In the genomic region with DNA sequence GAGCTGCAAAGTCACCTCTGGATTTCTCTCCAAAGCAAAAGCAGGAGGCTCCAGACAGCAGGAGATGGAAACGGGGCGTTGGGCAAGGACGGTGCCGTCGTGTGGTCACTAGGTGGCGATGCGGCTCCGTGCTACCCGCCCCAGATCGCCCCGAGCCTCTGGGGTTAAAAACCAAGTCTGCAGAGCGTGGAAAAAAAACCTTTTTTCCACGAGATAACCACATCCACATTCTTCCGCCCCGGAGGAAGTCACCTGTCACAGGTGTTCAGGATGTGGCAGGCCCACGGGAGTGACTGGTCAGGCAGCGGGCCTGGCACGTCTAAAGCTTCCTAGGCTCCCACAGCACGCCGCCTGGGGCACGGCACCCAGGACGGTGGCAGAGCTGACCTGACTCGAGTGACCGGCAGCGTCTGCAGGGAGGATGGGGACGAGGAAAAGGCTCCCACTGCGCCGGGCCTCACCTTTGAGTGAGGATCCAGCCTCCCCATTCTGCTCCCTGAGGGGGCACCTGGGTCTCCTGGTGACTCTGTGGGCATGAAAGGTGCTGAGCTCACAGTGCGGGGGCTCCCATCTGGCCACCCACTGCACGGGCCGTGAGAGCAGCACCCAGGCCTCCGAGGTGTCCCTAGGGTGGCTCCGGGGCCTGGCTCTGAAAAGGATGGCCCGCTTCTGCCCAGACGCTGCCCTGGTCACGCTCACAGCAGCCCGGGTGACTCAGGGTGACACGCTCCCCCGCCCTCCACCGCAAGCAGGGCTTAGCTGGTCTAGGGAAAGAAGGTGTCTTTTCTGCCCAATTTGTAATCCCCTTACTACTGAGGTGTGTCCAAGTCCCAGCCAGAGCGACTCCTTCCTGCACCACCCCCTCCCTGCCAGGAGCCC, we compare ENCODE assay signal across 1 cellular context.
TF ChIP-seq lines count a peak whose summit lies in the region.

No MANE protein-coding gene starts in this region.

TF ChIP-seq in GM23338, 12 proteins besides CTCF, POLR2A, EP300 and RAD21 (continued from another document):
- TF ChIP-seq, protein P1, sequence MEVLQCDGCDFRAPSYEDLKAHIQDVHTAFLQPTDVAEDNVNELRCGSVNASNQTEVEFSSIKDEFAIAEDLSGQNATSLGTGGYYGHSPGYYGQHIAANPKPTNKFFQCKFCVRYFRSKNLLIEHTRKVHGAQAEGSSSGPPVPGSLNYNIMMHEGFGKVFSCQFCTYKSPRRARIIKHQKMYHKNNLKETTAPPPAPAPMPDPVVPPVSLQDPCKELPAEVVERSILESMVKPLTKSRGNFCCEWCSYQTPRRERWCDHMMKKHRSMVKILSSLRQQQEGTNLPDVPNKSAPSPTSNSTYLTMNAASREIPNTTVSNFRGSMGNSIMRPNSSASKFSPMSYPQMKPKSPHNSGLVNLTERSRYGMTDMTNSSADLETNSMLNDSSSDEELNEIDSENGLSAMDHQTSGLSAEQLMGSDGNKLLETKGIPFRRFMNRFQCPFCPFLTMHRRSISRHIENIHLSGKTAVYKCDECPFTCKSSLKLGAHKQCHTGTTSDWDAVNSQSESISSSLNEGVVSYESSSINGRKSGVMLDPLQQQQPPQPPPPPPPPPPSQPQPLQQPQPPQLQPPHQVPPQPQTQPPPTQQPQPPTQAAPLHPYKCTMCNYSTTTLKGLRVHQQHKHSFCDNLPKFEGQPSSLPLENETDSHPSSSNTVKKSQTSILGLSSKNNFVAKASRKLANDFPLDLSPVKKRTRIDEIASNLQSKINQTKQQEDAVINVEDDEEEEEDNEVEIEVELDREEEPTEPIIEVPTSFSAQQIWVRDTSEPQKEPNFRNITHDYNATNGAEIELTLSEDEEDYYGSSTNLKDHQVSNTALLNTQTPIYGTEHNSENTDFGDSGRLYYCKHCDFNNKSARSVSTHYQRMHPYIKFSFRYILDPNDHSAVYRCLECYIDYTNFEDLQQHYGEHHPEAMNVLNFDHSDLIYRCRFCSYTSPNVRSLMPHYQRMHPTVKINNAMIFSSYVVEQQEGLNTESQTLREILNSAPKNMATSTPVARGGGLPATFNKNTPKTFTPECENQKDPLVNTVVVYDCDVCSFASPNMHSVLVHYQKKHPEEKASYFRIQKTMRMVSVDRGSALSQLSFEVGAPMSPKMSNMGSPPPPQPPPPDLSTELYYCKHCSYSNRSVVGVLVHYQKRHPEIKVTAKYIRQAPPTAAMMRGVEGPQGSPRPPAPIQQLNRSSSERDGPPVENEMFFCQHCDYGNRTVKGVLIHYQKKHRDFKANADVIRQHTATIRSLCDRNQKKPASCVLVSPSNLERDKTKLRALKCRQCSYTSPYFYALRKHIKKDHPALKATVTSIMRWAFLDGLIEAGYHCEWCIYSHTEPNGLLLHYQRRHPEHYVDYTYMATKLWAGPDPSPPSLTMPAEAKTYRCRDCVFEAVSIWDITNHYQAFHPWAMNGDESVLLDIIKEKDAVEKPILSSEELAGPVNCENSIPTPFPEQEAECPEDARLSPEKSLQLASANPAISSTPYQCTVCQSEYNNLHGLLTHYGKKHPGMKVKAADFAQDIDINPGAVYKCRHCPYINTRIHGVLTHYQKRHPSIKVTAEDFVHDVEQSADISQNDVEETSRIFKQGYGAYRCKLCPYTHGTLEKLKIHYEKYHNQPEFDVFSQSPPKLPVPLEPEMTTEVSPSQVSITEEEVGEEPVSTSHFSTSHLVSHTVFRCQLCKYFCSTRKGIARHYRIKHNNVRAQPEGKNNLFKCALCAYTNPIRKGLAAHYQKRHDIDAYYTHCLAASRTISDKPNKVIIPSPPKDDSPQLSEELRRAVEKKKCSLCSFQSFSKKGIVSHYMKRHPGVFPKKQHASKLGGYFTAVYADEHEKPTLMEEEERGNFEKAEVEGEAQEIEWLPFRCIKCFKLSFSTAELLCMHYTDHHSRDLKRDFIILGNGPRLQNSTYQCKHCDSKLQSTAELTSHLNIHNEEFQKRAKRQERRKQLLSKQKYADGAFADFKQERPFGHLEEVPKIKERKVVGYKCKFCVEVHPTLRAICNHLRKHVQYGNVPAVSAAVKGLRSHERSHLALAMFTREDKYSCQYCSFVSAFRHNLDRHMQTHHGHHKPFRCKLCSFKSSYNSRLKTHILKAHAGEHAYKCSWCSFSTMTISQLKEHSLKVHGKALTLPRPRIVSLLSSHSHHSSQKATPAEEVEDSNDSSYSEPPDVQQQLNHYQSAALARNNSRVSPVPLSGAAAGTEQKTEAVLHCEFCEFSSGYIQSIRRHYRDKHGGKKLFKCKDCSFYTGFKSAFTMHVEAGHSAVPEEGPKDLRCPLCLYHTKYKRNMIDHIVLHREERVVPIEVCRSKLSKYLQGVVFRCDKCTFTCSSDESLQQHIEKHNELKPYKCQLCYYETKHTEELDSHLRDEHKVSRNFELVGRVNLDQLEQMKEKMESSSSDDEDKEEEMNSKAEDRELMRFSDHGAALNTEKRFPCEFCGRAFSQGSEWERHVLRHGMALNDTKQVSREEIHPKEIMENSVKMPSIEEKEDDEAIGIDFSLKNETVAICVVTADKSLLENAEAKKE (CRISPR knock-in tag; IDR thresholded peaks at IDR 0.05) = no peak
- TF ChIP-seq EZH2phosphoT487 (IDR thresholded peaks at IDR 0.05; ENCODE audit: unreplicated experiment) (no peak), ZNF114 (CRISPR knock-in tag; IDR thresholded peaks at IDR 0.05) (no peak), JUNB (IDR thresholded peaks at IDR 0.05; ENCODE audit: unreplicated experiment) (no peak), POLR2AphosphoS5 (IDR thresholded peaks at IDR 0.05; ENCODE audit: low read depth) (no peak), STAT1 (IDR thresholded peaks at IDR 0.05; ENCODE audit: unreplicated experiment) (no peak), EZH2 (IDR thresholded peaks at IDR 0.05; ENCODE audit: low read depth, unreplicated experiment) (no peak)
